ENCODE assay signal across 8 cellular contexts in genomic region chr6:158799051-158799792, GRCh38. TPM values are rescaled to one million over a fixed set of nuclear protein-coding genes. Genes with fewer than 3 reads are reported as not detected.
DNase-seq lines count a peak whose midpoint lies in the region; ATAC-seq and TF ChIP-seq lines count a peak whose summit lies in the region.

No MANE protein-coding gene starts in this region.

- no peak overlapping the region for H3K4me3 ChIP-seq in OCI-LY3 (ENCODE audit: low read length)

- CTCF ChIA-PET in activated naive CD4-positive, alpha-beta T cell treated with anti-CD3 and anti-CD28 coated beads, Interleukin-2, amount 10 ng/mL, durations not matched to agents 7 days and 5 days (lab: Charles Lee): interaction anchor here (0.5 to 1.0 kb wide), 2 partner anchors 10 to 52 kb away, joined by 3 read pairs; no protein-coding TSS in a partner anchor

- H3K4me1 ChIP-seq in OCI-LY3 (ENCODE audit: low read length): peaks cover 34% of the 10 kb centered on the region

- H3K79me2 ChIP-seq in OCI-LY3 (ENCODE audit: low read length): peaks cover 97% of the 10 kb centered on the region

- no peak overlapping the region for H2AFZ ChIP-seq in OCI-LY3 (ENCODE audit: low read depth, low read length)

- no peak overlapping the region for H3K27ac ChIP-seq in OCI-LY3 (ENCODE audit: low read length)

- TF ChIP-seq POLR2A in GM18505 (IDR thresholded peaks at IDR 0.05; ENCODE audit: borderline replicate concordance, extremely low read depth, insufficient read depth, insufficient read length): no peak

- no peaks in the 10 kb centered on the region for H3K9me3 Mint-ChIP-seq in activated naive CD4-positive, alpha-beta T cell treated with anti-CD3 and anti-CD28 coated beads, Interleukin-2, amount 10 ng/mL, durations not matched to agents 7 days and 5 days
- no peaks in the 10 kb centered on the region for H3K9me3 Mint-ChIP-seq in activated naive CD4-positive, alpha-beta T cell treated with anti-CD3 and anti-CD28 coated beads, Interleukin-2, amount 50 U/mL, for 72 hours
- H3K9me3 Mint-ChIP-seq in naive B cell: no peaks in the 10 kb centered on the region

- TF ChIP-seq CTCF in OCI-LY3 (IDR thresholded peaks at IDR 0.05; ENCODE audit: low read depth, low read length): peak; percentile 37

- no peaks in the 10 kb centered on the region for H3K27me3 Mint-ChIP-seq in activated naive CD4-positive, alpha-beta T cell treated with anti-CD3 and anti-CD28 coated beads, Interleukin-2, amount 10 ng/mL, durations not matched to agents 7 days and 5 days
- no peaks in the 10 kb centered on the region for H3K27me3 Mint-ChIP-seq in naive B cell

- DNase-seq in activated naive CD4-positive, alpha-beta T cell treated with anti-CD3 and anti-CD28 coated beads, Interleukin-2, amount 10 ng/mL, durations not matched to agents 7 days and 5 days: no peak
- no peak for DNase-seq in activated naive CD4-positive, alpha-beta T cell treated with anti-CD3 and anti-CD28 coated beads, Interleukin-2, amount 50 U/mL, for 72 hours (ENCODE audit: low spot score in 2 of 2)
- DNase-seq in dermis microvascular lymphatic vessel endothelial cell (ENCODE audit: low read depth in 2 of 2) (peak; percentile 81 to 85), naive B cell (no peak)

- H3K27ac Mint-ChIP-seq in activated naive CD4-positive, alpha-beta T cell treated with anti-CD3 and anti-CD28 coated beads, Interleukin-2, amount 10 ng/mL, durations not matched to agents 7 days and 5 days: peak overlapping the region; percentile 42
- peak overlapping the region in 1 of 2 donors; percentile 74 for H3K27ac Mint-ChIP-seq in activated naive CD4-positive, alpha-beta T cell treated with anti-CD3 and anti-CD28 coated beads, Interleukin-2, amount 50 U/mL, for 72 hours
- peak overlapping the region; percentile 77 to 99 (median 94) for H3K27ac Mint-ChIP-seq in naive B cell

- no peaks in the 10 kb centered on the region for H3K27me3 ChIP-seq in OCI-LY3 (ENCODE audit: low read depth, low read length)

- no peak overlapping the region for H3K4me2 ChIP-seq in OCI-LY3 (ENCODE audit: low read length)

- no peak overlapping the region for H3K9ac ChIP-seq in OCI-LY3 (ENCODE audit: low read length)

- H4K20me1 ChIP-seq in OCI-LY3 (ENCODE audit: insufficient read depth, low read length): peaks cover 94% of the 10 kb centered on the region

- H3K36me3 ChIP-seq in OCI-LY3 (replicated peaks; ENCODE audit: low read depth, low read length): peaks cover 5% of the 10 kb centered on the region

- H3K4me1 Mint-ChIP-seq in activated naive CD4-positive, alpha-beta T cell treated with anti-CD3 and anti-CD28 coated beads, Interleukin-2, amount 10 ng/mL, durations not matched to agents 7 days and 5 days: peaks cover 79% of the 10 kb centered on the region
- H3K4me1 Mint-ChIP-seq in naive B cell: peaks cover 66 to 93% (median 77%) of the 10 kb centered on the region in 3 donors

- no peak for ATAC-seq in activated naive CD4-positive, alpha-beta T cell treated with anti-CD3 and anti-CD28 coated beads, Interleukin-2, amount 50 U/mL, for 72 hours
- ATAC-seq in naive B cell (ENCODE audit: low read depth in 2 of 2): no peak
- no peak for ATAC-seq in GM18873 (IDR thresholded peaks at IDR 0.05; ENCODE audit: low FRiP score, unreplicated experiment)
- ATAC-seq in GM18505 (IDR thresholded peaks at IDR 0.05; ENCODE audit: unreplicated experiment): no peak
- no peak for ATAC-seq in HG03439 (IDR thresholded peaks at IDR 0.05; ENCODE audit: unreplicated experiment)

- H3K4me3 Mint-ChIP-seq in activated naive CD4-positive, alpha-beta T cell treated with anti-CD3 and anti-CD28 coated beads, Interleukin-2, amount 10 ng/mL, durations not matched to agents 7 days and 5 days: no peak overlapping the region
- peak overlapping the region; percentile 10 to 86 (median 65) for H3K4me3 Mint-ChIP-seq in naive B cell

- H3K9me3 ChIP-seq in OCI-LY3 (ENCODE audit: insufficient read depth, low read length): no peaks in the 10 kb centered on the region

- H3K36me3 Mint-ChIP-seq in activated naive CD4-positive, alpha-beta T cell treated with anti-CD3 and anti-CD28 coated beads, Interleukin-2, amount 10 ng/mL, durations not matched to agents 7 days and 5 days: peaks cover 32% of the 10 kb centered on the region
- peaks cover 0 to 21% of the 10 kb centered on the region in 2 donors for H3K36me3 Mint-ChIP-seq in activated naive CD4-positive, alpha-beta T cell treated with anti-CD3 and anti-CD28 coated beads, Interleukin-2, amount 50 U/mL, for 72 hours
- peaks cover 0 to 18% of the 10 kb centered on the region in 2 donors for H3K36me3 Mint-ChIP-seq in naive B cell

RNA-seq across cellular contexts. Expression of gene EZR, which starts 19.9 kb away (rescaled TPM):
- 100 to 1,000 TPM; 187 to 207 TPM for total RNA-seq in activated naive CD4-positive, alpha-beta T cell treated with anti-CD3 and anti-CD28 coated beads, Interleukin-2, amount 50 U/mL, for 72 hours
- 48.8 and 64.4 TPM in 2 replicates for total RNA-seq in dermis microvascular lymphatic vessel endothelial cell
- polyA plus RNA-seq in naive B cell (ENCODE audit: low read depth in 6 of 6): 100 to 1,000 TPM; 463 to 555 (median 516) TPM

Comparison
In these comparisons a context has a peak if more than half of its experiments do, and no peak if none do; other contexts are left out.
1. DNase-seq: peak in dermis microvascular lymphatic vessel endothelial cell (2 of 2); none in activated naive CD4-positive, alpha-beta T cell treated with anti-CD3 and anti-CD28 coated beads, Interleukin-2, amount 10 ng/mL, durations not matched to agents 7 days and 5 days (single experiment), activated naive CD4-positive, alpha-beta T cell treated with anti-CD3 and anti-CD28 coated beads, Interleukin-2, amount 50 U/mL, for 72 hours (0 of 2) and naive B cell (single experiment).